Comparison of ENCODE assay signal across 18 cellular contexts in the genomic region with DNA sequence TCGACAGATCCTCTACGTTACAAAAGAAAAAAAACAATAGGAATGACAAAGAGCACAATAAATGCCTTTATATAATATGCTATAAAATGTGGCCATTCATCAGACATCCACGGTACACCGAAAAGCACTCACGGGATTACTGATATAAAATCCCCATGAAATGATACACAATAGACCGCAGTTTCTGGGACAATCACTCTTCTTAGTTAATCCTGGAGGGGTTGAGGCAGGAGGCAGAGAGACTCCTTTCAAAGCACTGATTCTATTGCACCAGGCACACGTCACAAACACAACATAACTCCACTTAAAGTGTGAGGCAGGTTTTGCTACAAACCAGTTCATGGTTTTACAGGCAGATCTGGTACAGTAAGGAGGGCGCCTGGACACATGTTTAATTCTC.
"Had no signal": no experiment of that assay in that cellular context is flagged by ENCODE, and none has a peak within 500 bp of the region (broad histone marks: within the 10 kb centered on the region; RNA-seq: fewer than 3 reads in every experiment).

No MANE protein-coding gene starts in this region.

- H3K27ac ChIP-seq: foreskin keratinocyte, left ventricle myocardium inferior, lower lobe of right lung, right atrium auricular region had no signal

- H3K4me3 Mint-ChIP-seq: immature natural killer cell; naive thymus-derived CD8-positive, alpha-beta T cell; stimulated activated naive B cell treated with anti-CD40 and anti-IgM and Interleukin-4, amounts not matched to agents 10 μg/mL and 1 μg/mL and 100 μg/mL, for 72 hours; stimulated activated naive CD8-positive, alpha-beta T cell treated with anti-CD3 and anti-CD28 coated beads, Interleukin-15, amount 100 ng/mL, for 72 hours had no signal

- H3K4me1 Mint-ChIP-seq: immature natural killer cell; naive thymus-derived CD8-positive, alpha-beta T cell; stimulated activated naive B cell treated with anti-CD40 and anti-IgM and Interleukin-4, amounts not matched to agents 10 μg/mL and 1 μg/mL and 100 μg/mL, for 72 hours; stimulated activated naive CD8-positive, alpha-beta T cell treated with anti-CD3 and anti-CD28 coated beads, Interleukin-15, amount 100 ng/mL, for 72 hours had no signal

- H3K27me3 ChIP-seq: foreskin keratinocyte, right atrium auricular region, sigmoid colon had no signal

- H3K4me1 ChIP-seq: foreskin keratinocyte, left ventricle myocardium inferior, lower lobe of right lung, right atrium auricular region had no signal

- H3K27ac Mint-ChIP-seq: immature natural killer cell; naive thymus-derived CD8-positive, alpha-beta T cell; stimulated activated naive B cell treated with anti-CD40 and anti-IgM and Interleukin-4, amounts not matched to agents 10 μg/mL and 1 μg/mL and 100 μg/mL, for 72 hours; stimulated activated naive CD8-positive, alpha-beta T cell treated with anti-CD3 and anti-CD28 coated beads, Interleukin-15, amount 100 ng/mL, for 72 hours had no signal

- H3K9me3 ChIP-seq: left ventricle myocardium inferior, lower lobe of right lung, mucosa of descending colon, right atrium auricular region, sigmoid colon had no signal

- H3K9me3 Mint-ChIP-seq: immature natural killer cell had no signal

- H3K27me3 Mint-ChIP-seq: stimulated activated naive B cell treated with anti-CD40 and anti-IgM and Interleukin-4, amounts not matched to agents 10 μg/mL and 1 μg/mL and 100 μg/mL, for 72 hours; stimulated activated naive CD8-positive, alpha-beta T cell treated with anti-CD3 and anti-CD28 coated beads, Interleukin-15, amount 100 ng/mL, for 72 hours had no signal

- H3K36me3 Mint-ChIP-seq: immature natural killer cell; naive thymus-derived CD8-positive, alpha-beta T cell; stimulated activated naive B cell treated with anti-CD40 and anti-IgM and Interleukin-4, amounts not matched to agents 10 μg/mL and 1 μg/mL and 100 μg/mL, for 72 hours had no signal

- H3K4me3 ChIP-seq: left ventricle myocardium inferior, lower lobe of right lung, mucosa of descending colon, right atrium auricular region, sigmoid colon, skin epidermis had no signal

- H3K36me3 ChIP-seq: left ventricle myocardium inferior, right atrium auricular region had no signal

- DNase-seq: erythroblast; foreskin keratinocyte; immature natural killer cell; left cardiac atrium; left ventricle myocardium inferior; lower lobe of right lung; mesenchymal stem cell; mucosa of descending colon; naive thymus-derived CD8-positive, alpha-beta T cell; posterior cingulate gyrus; sigmoid colon; stimulated activated CD4-positive, alpha-beta T cell treated with anti-CD3 and anti-CD28 coated beads, Interleukin-2, amount 100 ng/mL, for 24 hours; stimulated activated CD4-positive, alpha-beta T cell treated with anti-CD3 and anti-CD28 coated beads, Interleukin-4, amount 100 ng/mL, for 4 hours; stimulated activated naive B cell treated with anti-CD40 and anti-IgM and Interleukin-4, amounts not matched to agents 10 μg/mL and 1 μg/mL and 100 μg/mL, for 72 hours; stimulated activated naive CD8-positive, alpha-beta T cell treated with anti-CD3 and anti-CD28 coated beads, Interleukin-15, amount 100 ng/mL, for 72 hours; trophoblast cell had no signal
